Comparison of ENCODE assay signal across 1 cellular context in genomic region chr12:92034858-92035401, GRCh38.
A peak's percentile ranks its signal among the peaks of the same experiment; 100 is the strongest.
TF ChIP-seq lines count a peak whose summit lies in the region.

No MANE protein-coding gene starts in this region.

TF ChIP-seq in HEK293, 187 proteins besides CTCF, POLR2A, EP300 and RAD21 (continued from another document):
- no peak for TF ChIP-seq ZBTB48 (tag by site-specific recombination; IDR thresholded peaks at IDR 0.05)
- 0 out of 2 replicates have a peak, but pooled peaks have one; percentile 64 for TF ChIP-seq ZNF561 (tag by site-specific recombination; IDR thresholded peaks at IDR 0.05; ENCODE audit: borderline replicate concordance)
- TF ChIP-seq KLF7 (tag by site-specific recombination; IDR thresholded peaks at IDR 0.05; ENCODE audit: borderline replicate concordance), result no peak
- no peak for TF ChIP-seq ZNF302 (tag by site-specific recombination; IDR thresholded peaks at IDR 0.05; ENCODE audit: low read depth)
- TF ChIP-seq ZBTB20 (tag by site-specific recombination; IDR thresholded peaks at IDR 0.05), result peak; percentile 68
- TF ChIP-seq ZNF777 (tag by site-specific recombination; IDR thresholded peaks at IDR 0.05; ENCODE audit: borderline replicate concordance), result no peak
- TF ChIP-seq HOXA7 (CRISPR knock-in tag; IDR thresholded peaks at IDR 0.05; ENCODE audit: borderline replicate concordance), result no peak
- TF ChIP-seq FEZF1 (tag by site-specific recombination; IDR thresholded peaks at IDR 0.05), result peak; percentile 95
- no peak for TF ChIP-seq ZNF626 (tag by site-specific recombination; IDR thresholded peaks at IDR 0.05)
- TF ChIP-seq ZNF555 (tag by site-specific recombination; conservative IDR thresholded peaks at IDR 0.05), result no peak
- peak; percentile 42; the same call in 1 of the 2 replicates for TF ChIP-seq ZBTB21 (tag by site-specific recombination; IDR thresholded peaks at IDR 0.05)
- TF ChIP-seq SP7 (tag by site-specific recombination; IDR thresholded peaks at IDR 0.05), result 0 out of 2 replicates have a peak, but pooled peaks have one; percentile 20
- TF ChIP-seq ZNF37A (tag by site-specific recombination; IDR thresholded peaks at IDR 0.05), result no peak
- TF ChIP-seq ZBTB17 (tag by site-specific recombination; IDR thresholded peaks at IDR 0.05), result peak; percentile 65
- TF ChIP-seq ZSCAN23 (tag by site-specific recombination; IDR thresholded peaks at IDR 0.05), result no peak
- TF ChIP-seq ZNF580 (tag by site-specific recombination; IDR thresholded peaks at IDR 0.05), result 0 out of 2 replicates have a peak, but pooled peaks have one; percentile 26
- TF ChIP-seq ZNF398 (tag by site-specific recombination; IDR thresholded peaks at IDR 0.05), result peak; percentile 79
- peak; percentile 55; the same call in 1 of the 2 replicates for TF ChIP-seq PRDM10 (tag by site-specific recombination; IDR thresholded peaks at IDR 0.05)
- TF ChIP-seq ZNF366 (tag by site-specific recombination; conservative IDR thresholded peaks at IDR 0.05), result peak; percentile 70
- TF ChIP-seq PRDM1 (tag by site-specific recombination; IDR thresholded peaks at IDR 0.05), result peak; percentile 46; the same call in 1 of the 2 replicates
- TF ChIP-seq ZBTB44 (tag by site-specific recombination; IDR thresholded peaks at IDR 0.05), result peak; percentile 99
